In genomic region chr19:1468274-1469199, GRCh38 we compare ENCODE assay signal across 6 cellular contexts. TPM values are rescaled to one million over a fixed set of nuclear protein-coding genes. Genes with fewer than 3 reads are reported as not detected.
A peak's percentile ranks its signal among the peaks of the same experiment; 100 is the strongest.
DNase-seq lines count a peak whose midpoint lies in the region; ATAC-seq and TF ChIP-seq lines count a peak whose summit lies in the region.

No MANE protein-coding gene starts in this region.

- H3K9me3 ChIP-seq in PC-9 (ENCODE audit: insufficient read depth, low read depth) (no peaks in the 10 kb centered on the region), right cardiac atrium (ENCODE audit: control insufficient read depth, low read length) (no peaks in the 10 kb centered on the region)

- no peaks in the 10 kb centered on the region for H3K9me2 ChIP-seq in PC-9 (ENCODE audit: insufficient read depth)

- H3K27me3 ChIP-seq in PC-9 (ENCODE audit: insufficient read depth, low read depth): no peaks in the 10 kb centered on the region
- H3K27me3 ChIP-seq in right cardiac atrium (ENCODE audit: control insufficient read depth, insufficient read depth): no peaks in the 10 kb centered on the region

- CTCF ChIA-PET in PC-9 (lab: Charles Lee): no interaction called here

- peak; percentile 53 for DNase-seq in AG10803 (ENCODE audit: low read depth)
- no peak for DNase-seq in PC-9
- peak; percentile 35 to 70 (median 70) for DNase-seq in right cardiac atrium
- DNase-seq in SKM-1 (lab: John Stamatoyannopoulos, UW; ENCODE audit: unreplicated experiment): no peak

- peak overlapping the region; percentile 24 for H3K4me3 ChIP-seq in AG10803 (ENCODE audit: low read length)
- no peak overlapping the region for H3K4me3 ChIP-seq in PC-9
- H3K4me3 ChIP-seq in right cardiac atrium (ENCODE audit: low read length): peak overlapping the region; percentile 41

- H3K27ac ChIP-seq in PC-9: no peak overlapping the region
- H3K27ac ChIP-seq in right cardiac atrium (ENCODE audit: low read length): no peak overlapping the region

- TF ChIP-seq CTCF in AG10803 (conservative IDR thresholded peaks at IDR 0.05; ENCODE audit: low read length) (no peak), PC-9 (conservative IDR thresholded peaks at IDR 0.05) (no peak; the same call in 1 of the 2 replicates)

- H3F3A ChIP-seq in PC-9 (ENCODE audit: insufficient read depth, low read depth): no peaks in the 10 kb centered on the region

- no TSS peak for BruUV-seq in PC-9 (replicated peaks; lab: Mats Ljungman, UMichigan)

- H4K20me1 ChIP-seq in PC-9 (ENCODE audit: insufficient read depth): no peaks in the 10 kb centered on the region; the same call in none of the 2 replicates

- H3K4me2 ChIP-seq in PC-9: peak overlapping the region; percentile 47; the same call in 1 of the 2 replicates

- 5% methylated on average over 92 of the region's 92 CpGs for WGBS in right cardiac atrium

- H3K4me1 ChIP-seq in PC-9 (replicated peaks; ENCODE audit: insufficient read depth) (no peaks in the 10 kb centered on the region), right cardiac atrium (ENCODE audit: control insufficient read depth, insufficient read depth, low read length) (peaks cover 10% of the 10 kb centered on the region)

- intact Hi-C loops in PC-9 (cut with micrococcal nuclease; ENCODE audit: unreplicated experiment) (no loop called here), right cardiac atrium (cut with DNase I) (no loop called here)

- H3K36me3 ChIP-seq in PC-9 (ENCODE audit: low read depth): no peaks in the 10 kb centered on the region

- H3K79me2 ChIP-seq in PC-9 (ENCODE audit: low read depth): no peaks in the 10 kb centered on the region

- H2AFZ ChIP-seq in PC-9: no peak overlapping the region

- POLR2A ChIA-PET in PC-9 (lab: Charles Lee; ENCODE audit: unreplicated experiment): no interaction called here

- ATAC-seq in right cardiac atrium (no peak), HG03432 (IDR thresholded peaks at IDR 0.05; ENCODE audit: unreplicated experiment) (no peak), GM18868 (IDR thresholded peaks at IDR 0.05; ENCODE audit: unreplicated experiment) (no peak)

RNA-seq across cellular contexts. Expression of gene C19orf25, which starts 10.5 kb away (rescaled TPM):
- total RNA-seq in PC-9 (2021): 28.0 and 31.2 TPM in 2 replicates
- total RNA-seq in right cardiac atrium: 10 to 100 TPM; 14.4 to 19.2 (median 18.1) TPM
- polyA plus RNA-seq in right cardiac atrium: 23.6 TPM

RNA-seq across cellular contexts. Expression of gene APC2, which starts 18.6 kb away (rescaled TPM):
- total RNA-seq in PC-9 (2021): 1.6 and 2.7 TPM in 2 replicates
- total RNA-seq in right cardiac atrium: under 1 TPM; 0.45 to 0.88 (median 0.68) TPM
- polyA plus RNA-seq in right cardiac atrium: 0.61 TPM

RNA-seq across cellular contexts. Expression of gene PCSK4, which starts 21.6 kb away (rescaled TPM):
- total RNA-seq in PC-9 (2021): 18.6 and 27.3 TPM in 2 replicates
- 1 to 10 TPM in 3 of 4 donors, under 1 TPM in 1; 0.33 to 2.4 (median 1.4) TPM for total RNA-seq in right cardiac atrium
- polyA plus RNA-seq in right cardiac atrium: 1.7 TPM

RNA-seq across cellular contexts. Expression of gene REEP6, which starts 22.4 kb away (rescaled TPM):
- total RNA-seq in PC-9 (2021) (34.3 and 39.5 TPM in 2 replicates), right cardiac atrium (1 to 10 TPM; 1.1 to 1.8 (median 1.4) TPM)
- 7.5 TPM for polyA plus RNA-seq in right cardiac atrium

RNA-seq across cellular contexts. Expression of gene RPS15, which starts 30.3 kb away (rescaled TPM):
- 967 and 1,004 TPM in 2 replicates for total RNA-seq in PC-9 (2021)
- total RNA-seq in right cardiac atrium: 100 to 1,000 TPM; 635 to 772 (median 696) TPM
- polyA plus RNA-seq in right cardiac atrium: 1,857 TPM

Comparison
In these comparisons a context has a peak if more than half of its experiments do, and no peak if none do; other contexts are left out.
1. DNase-seq: peak in AG10803 (single experiment) and right cardiac atrium (3 of 3); none in PC-9 (0 of 2) and SKM-1 (single experiment).